1 cellular context compared by ENCODE assay signal in the genomic region with DNA sequence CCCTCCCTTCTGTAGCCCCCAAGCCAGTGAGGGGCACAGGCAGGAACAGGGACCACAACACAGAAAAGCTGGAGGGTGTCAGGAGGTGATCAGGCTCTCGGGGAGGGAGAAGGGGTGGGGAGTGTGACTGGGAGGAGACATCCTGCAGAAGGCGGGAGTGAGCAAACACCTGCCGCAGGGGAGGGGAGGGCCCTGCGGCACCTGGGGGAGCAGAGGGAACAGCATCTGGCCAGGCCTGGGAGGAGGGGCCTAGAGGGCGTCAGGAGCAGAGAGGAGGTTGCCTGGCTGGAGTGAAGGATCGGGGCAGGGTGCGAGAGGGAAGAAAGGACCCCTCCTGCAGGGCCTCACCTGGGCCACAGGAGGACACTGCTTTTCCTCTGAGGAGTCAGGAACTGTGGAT.
TF ChIP-seq lines count a peak whose summit lies in the region.

No MANE protein-coding gene starts in this region.

TF ChIP-seq in H1, 55 proteins besides CTCF, POLR2A, EP300 and RAD21:
- no peak for TF ChIP-seq BCL11A (IDR thresholded peaks at IDR 0.05; ENCODE audit: low read depth in 2 of 2, low read length in 2 of 2)
- no peak for TF ChIP-seq ZNF274 (IDR thresholded peaks at IDR 0.05; ENCODE audit: borderline replicate concordance, extremely low read depth, low read length)
- TF ChIP-seq KDM1A (IDR thresholded peaks at IDR 0.05; ENCODE audit: borderline replicate concordance, low read length) = no peak
- no peak for TF ChIP-seq FOSL1 (IDR thresholded peaks at IDR 0.05; ENCODE audit: insufficient read depth, low read depth, low read length)
- no peak for TF ChIP-seq EZH2 (IDR thresholded peaks at IDR 0.05; ENCODE audit: low read depth, low read length, severe bottlenecking)
- TF ChIP-seq, protein P1, sequence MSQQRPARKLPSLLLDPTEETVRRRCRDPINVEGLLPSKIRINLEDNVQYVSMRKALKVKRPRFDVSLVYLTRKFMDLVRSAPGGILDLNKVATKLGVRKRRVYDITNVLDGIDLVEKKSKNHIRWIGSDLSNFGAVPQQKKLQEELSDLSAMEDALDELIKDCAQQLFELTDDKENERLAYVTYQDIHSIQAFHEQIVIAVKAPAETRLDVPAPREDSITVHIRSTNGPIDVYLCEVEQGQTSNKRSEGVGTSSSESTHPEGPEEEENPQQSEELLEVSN (IDR thresholded peaks at IDR 0.05) = no peak
- TF ChIP-seq SP1 (IDR thresholded peaks at IDR 0.05; ENCODE audit: low read depth, low read length) = no peak
- TF ChIP-seq TCF12 (IDR thresholded peaks at IDR 0.05; ENCODE audit: low read depth, low read length) = no peak
- TF ChIP-seq, protein P2, sequence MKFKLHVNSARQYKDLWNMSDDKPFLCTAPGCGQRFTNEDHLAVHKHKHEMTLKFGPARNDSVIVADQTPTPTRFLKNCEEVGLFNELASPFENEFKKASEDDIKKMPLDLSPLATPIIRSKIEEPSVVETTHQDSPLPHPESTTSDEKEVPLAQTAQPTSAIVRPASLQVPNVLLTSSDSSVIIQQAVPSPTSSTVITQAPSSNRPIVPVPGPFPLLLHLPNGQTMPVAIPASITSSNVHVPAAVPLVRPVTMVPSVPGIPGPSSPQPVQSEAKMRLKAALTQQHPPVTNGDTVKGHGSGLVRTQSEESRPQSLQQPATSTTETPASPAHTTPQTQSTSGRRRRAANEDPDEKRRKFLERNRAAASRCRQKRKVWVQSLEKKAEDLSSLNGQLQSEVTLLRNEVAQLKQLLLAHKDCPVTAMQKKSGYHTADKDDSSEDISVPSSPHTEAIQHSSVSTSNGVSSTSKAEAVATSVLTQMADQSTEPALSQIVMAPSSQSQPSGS (IDR thresholded peaks at IDR 0.05; ENCODE audit: low read length) = no peak
- no peak for TF ChIP-seq ASH2L (IDR thresholded peaks at IDR 0.05; ENCODE audit: low read length)
- TF ChIP-seq CBX8 (IDR thresholded peaks at IDR 0.05; ENCODE audit: borderline replicate concordance, low read depth, low read length) = no peak
- TF ChIP-seq JUN (IDR thresholded peaks at IDR 0.05; ENCODE audit: low read depth, low read length) = no peak
- TF ChIP-seq, protein P3, sequence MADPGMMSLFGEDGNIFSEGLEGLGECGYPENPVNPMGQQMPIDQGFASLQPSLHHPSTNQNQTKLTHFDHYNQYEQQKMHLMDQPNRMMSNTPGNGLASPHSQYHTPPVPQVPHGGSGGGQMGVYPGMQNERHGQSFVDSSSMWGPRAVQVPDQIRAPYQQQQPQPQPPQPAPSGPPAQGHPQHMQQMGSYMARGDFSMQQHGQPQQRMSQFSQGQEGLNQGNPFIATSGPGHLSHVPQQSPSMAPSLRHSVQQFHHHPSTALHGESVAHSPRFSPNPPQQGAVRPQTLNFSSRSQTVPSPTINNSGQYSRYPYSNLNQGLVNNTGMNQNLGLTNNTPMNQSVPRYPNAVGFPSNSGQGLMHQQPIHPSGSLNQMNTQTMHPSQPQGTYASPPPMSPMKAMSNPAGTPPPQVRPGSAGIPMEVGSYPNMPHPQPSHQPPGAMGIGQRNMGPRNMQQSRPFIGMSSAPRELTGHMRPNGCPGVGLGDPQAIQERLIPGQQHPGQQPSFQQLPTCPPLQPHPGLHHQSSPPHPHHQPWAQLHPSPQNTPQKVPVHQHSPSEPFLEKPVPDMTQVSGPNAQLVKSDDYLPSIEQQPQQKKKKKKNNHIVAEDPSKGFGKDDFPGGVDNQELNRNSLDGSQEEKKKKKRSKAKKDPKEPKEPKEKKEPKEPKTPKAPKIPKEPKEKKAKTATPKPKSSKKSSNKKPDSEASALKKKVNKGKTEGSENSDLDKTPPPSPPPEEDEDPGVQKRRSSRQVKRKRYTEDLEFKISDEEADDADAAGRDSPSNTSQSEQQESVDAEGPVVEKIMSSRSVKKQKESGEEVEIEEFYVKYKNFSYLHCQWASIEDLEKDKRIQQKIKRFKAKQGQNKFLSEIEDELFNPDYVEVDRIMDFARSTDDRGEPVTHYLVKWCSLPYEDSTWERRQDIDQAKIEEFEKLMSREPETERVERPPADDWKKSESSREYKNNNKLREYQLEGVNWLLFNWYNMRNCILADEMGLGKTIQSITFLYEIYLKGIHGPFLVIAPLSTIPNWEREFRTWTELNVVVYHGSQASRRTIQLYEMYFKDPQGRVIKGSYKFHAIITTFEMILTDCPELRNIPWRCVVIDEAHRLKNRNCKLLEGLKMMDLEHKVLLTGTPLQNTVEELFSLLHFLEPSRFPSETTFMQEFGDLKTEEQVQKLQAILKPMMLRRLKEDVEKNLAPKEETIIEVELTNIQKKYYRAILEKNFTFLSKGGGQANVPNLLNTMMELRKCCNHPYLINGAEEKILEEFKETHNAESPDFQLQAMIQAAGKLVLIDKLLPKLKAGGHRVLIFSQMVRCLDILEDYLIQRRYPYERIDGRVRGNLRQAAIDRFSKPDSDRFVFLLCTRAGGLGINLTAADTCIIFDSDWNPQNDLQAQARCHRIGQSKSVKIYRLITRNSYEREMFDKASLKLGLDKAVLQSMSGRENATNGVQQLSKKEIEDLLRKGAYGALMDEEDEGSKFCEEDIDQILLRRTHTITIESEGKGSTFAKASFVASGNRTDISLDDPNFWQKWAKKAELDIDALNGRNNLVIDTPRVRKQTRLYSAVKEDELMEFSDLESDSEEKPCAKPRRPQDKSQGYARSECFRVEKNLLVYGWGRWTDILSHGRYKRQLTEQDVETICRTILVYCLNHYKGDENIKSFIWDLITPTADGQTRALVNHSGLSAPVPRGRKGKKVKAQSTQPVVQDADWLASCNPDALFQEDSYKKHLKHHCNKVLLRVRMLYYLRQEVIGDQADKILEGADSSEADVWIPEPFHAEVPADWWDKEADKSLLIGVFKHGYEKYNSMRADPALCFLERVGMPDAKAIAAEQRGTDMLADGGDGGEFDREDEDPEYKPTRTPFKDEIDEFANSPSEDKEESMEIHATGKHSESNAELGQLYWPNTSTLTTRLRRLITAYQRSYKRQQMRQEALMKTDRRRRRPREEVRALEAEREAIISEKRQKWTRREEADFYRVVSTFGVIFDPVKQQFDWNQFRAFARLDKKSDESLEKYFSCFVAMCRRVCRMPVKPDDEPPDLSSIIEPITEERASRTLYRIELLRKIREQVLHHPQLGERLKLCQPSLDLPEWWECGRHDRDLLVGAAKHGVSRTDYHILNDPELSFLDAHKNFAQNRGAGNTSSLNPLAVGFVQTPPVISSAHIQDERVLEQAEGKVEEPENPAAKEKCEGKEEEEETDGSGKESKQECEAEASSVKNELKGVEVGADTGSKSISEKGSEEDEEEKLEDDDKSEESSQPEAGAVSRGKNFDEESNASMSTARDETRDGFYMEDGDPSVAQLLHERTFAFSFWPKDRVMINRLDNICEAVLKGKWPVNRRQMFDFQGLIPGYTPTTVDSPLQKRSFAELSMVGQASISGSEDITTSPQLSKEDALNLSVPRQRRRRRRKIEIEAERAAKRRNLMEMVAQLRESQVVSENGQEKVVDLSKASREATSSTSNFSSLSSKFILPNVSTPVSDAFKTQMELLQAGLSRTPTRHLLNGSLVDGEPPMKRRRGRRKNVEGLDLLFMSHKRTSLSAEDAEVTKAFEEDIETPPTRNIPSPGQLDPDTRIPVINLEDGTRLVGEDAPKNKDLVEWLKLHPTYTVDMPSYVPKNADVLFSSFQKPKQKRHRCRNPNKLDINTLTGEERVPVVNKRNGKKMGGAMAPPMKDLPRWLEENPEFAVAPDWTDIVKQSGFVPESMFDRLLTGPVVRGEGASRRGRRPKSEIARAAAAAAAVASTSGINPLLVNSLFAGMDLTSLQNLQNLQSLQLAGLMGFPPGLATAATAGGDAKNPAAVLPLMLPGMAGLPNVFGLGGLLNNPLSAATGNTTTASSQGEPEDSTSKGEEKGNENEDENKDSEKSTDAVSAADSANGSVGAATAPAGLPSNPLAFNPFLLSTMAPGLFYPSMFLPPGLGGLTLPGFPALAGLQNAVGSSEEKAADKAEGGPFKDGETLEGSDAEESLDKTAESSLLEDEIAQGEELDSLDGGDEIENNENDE (IDR thresholded peaks at IDR 0.05; ENCODE audit: insufficient replicate concordance, low read length) = no peak
- no peak for TF ChIP-seq SRF (IDR thresholded peaks at IDR 0.05; ENCODE audit: low read depth, low read length)
- TF ChIP-seq HDAC2 (IDR thresholded peaks at IDR 0.05; ENCODE audit: borderline replicate concordance in 1 of 2, low read depth in 2 of 2, low read length in 2 of 2) = no peak
- TF ChIP-seq SP2 (IDR thresholded peaks at IDR 0.05; ENCODE audit: low read length) = no peak
